Comparison of ENCODE assay signal across 1 cellular context in the genomic region with DNA sequence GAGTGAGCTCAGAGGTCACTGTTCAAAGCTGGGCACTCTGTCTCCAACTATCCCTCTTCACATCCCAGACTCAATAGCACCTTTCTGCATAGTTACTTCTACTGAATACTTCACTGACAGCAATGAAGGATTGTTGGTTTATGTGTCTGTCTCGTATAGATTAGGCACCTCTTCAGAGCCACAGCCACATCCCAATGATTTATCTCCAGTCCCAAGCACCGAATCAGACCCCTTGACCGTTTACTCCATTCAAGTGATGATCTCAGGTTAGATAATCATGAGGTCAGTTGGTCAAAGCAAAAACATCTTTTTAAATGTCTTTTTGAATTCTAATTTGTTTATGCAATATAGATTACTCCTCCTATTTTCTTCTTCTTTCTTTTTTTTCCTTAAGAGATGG.
TF ChIP-seq lines count a peak whose summit lies in the region.

No MANE protein-coding gene starts in this region.

TF ChIP-seq in HEK293, 187 proteins besides CTCF, POLR2A, EP300 and RAD21 (continued from another document):
- TF ChIP-seq, protein P1, sequence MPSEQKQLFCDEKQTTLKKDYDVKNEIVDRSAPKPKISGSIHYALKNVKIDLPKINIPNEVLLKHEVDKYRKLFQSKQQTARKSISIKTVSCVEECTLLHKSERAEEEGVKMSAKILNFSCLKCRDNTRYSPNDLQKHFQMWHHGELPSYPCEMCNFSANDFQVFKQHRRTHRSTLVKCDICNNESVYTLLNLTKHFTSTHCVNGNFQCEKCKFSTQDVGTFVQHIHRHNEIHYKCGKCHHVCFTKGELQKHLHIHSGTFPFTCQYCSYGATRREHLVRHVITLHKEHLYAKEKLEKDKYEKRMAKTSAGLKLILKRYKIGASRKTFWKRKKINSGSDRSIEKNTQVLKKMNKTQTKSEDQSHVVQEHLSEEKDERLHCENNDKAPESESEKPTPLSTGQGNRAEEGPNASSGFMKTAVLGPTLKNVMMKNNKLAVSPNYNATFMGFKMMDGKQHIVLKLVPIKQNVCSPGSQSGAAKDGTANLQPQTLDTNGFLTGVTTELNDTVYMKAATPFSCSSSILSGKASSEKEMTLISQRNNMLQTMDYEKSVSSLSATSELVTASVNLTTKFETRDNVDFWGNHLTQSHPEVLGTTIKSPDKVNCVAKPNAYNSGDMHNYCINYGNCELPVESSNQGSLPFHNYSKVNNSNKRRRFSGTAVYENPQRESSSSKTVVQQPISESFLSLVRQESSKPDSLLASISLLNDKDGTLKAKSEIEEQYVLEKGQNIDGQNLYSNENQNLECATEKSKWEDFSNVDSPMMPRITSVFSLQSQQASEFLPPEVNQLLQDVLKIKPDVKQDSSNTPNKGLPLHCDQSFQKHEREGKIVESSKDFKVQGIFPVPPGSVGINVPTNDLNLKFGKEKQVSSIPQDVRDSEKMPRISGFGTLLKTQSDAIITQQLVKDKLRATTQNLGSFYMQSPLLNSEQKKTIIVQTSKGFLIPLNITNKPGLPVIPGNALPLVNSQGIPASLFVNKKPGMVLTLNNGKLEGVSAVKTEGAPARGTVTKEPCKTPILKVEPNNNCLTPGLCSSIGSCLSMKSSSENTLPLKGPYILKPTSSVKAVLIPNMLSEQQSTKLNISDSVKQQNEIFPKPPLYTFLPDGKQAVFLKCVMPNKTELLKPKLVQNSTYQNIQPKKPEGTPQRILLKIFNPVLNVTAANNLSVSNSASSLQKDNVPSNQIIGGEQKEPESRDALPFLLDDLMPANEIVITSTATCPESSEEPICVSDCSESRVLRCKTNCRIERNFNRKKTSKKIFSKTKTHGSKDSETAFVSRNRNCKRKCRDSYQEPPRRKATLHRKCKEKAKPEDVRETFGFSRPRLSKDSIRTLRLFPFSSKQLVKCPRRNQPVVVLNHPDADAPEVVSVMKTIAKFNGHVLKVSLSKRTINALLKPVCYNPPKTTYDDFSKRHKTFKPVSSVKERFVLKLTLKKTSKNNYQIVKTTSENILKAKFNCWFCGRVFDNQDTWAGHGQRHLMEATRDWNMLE (tag by site-specific recombination; conservative IDR thresholded peaks at IDR 0.05; ENCODE audit: low read depth), result no peak
- TF ChIP-seq ZNF76 (tag by site-specific recombination; IDR thresholded peaks at IDR 0.05; ENCODE audit: borderline replicate concordance, low read depth) (no peak), TRIM28 (IDR thresholded peaks at IDR 0.05; ENCODE audit: borderline replicate concordance, low read length) (no peak), ZNF335 (tag by site-specific recombination; conservative IDR thresholded peaks at IDR 0.05) (no peak), ZBTB1 (tag by site-specific recombination; IDR thresholded peaks at IDR 0.05) (no peak), ZNF560 (tag by site-specific recombination; IDR thresholded peaks at IDR 0.05; ENCODE audit: borderline replicate concordance) (no peak), ATF2 (tag by site-specific recombination; IDR thresholded peaks at IDR 0.05; ENCODE audit: low read depth) (0 out of 2 replicates have a peak, but pooled peaks have one; percentile 7), ZBTB20 (tag by site-specific recombination; IDR thresholded peaks at IDR 0.05) (no peak), ZNF830 (tag by site-specific recombination; IDR thresholded peaks at IDR 0.05; ENCODE audit: low read depth) (no peak), ZNF398 (tag by site-specific recombination; IDR thresholded peaks at IDR 0.05) (0 out of 2 replicates have a peak, but pooled peaks have one; percentile 13), ZNF19 (tag by site-specific recombination; IDR thresholded peaks at IDR 0.05; ENCODE audit: low read depth) (no peak), ZNF449 (tag by site-specific recombination; IDR thresholded peaks at IDR 0.05) (no peak), ZNF248 (tag by site-specific recombination; IDR thresholded peaks at IDR 0.05) (no peak), ZNF175 (tag by site-specific recombination; IDR thresholded peaks at IDR 0.05) (no peak), ZNF629 (tag by site-specific recombination; IDR thresholded peaks at IDR 0.05) (peak; percentile 62), ZNF692 (tag by site-specific recombination; IDR thresholded peaks at IDR 0.05) (no peak), ZXDB (tag by site-specific recombination; IDR thresholded peaks at IDR 0.05) (peak; percentile 54), ZNF658 (tag by site-specific recombination; IDR thresholded peaks at IDR 0.05) (no peak), ZEB2 (tag by site-specific recombination; IDR thresholded peaks at IDR 0.05) (0 out of 2 replicates have a peak, but pooled peaks have one; percentile 23), ZNF121 (tag by site-specific recombination; IDR thresholded peaks at IDR 0.05) (no peak), ZBTB48 (tag by site-specific recombination; IDR thresholded peaks at IDR 0.05) (0 out of 2 replicates have a peak, but pooled peaks have one; percentile 40), ZNF549 (tag by site-specific recombination; IDR thresholded peaks at IDR 0.05) (no peak), PRDM1 (tag by site-specific recombination; IDR thresholded peaks at IDR 0.05) (no peak), ZNF223 (tag by site-specific recombination; IDR thresholded peaks at IDR 0.05) (no peak), GLIS1 (tag by site-specific recombination; IDR thresholded peaks at IDR 0.05) (no peak), ZNF792 (tag by site-specific recombination; IDR thresholded peaks at IDR 0.05) (no peak), ZNF155 (tag by site-specific recombination; IDR thresholded peaks at IDR 0.05) (no peak), ZFP69B (tag by site-specific recombination; IDR thresholded peaks at IDR 0.05) (no peak), ZNF366 (tag by site-specific recombination; conservative IDR thresholded peaks at IDR 0.05) (peak; percentile 72)
- TF ChIP-seq, protein P2, sequence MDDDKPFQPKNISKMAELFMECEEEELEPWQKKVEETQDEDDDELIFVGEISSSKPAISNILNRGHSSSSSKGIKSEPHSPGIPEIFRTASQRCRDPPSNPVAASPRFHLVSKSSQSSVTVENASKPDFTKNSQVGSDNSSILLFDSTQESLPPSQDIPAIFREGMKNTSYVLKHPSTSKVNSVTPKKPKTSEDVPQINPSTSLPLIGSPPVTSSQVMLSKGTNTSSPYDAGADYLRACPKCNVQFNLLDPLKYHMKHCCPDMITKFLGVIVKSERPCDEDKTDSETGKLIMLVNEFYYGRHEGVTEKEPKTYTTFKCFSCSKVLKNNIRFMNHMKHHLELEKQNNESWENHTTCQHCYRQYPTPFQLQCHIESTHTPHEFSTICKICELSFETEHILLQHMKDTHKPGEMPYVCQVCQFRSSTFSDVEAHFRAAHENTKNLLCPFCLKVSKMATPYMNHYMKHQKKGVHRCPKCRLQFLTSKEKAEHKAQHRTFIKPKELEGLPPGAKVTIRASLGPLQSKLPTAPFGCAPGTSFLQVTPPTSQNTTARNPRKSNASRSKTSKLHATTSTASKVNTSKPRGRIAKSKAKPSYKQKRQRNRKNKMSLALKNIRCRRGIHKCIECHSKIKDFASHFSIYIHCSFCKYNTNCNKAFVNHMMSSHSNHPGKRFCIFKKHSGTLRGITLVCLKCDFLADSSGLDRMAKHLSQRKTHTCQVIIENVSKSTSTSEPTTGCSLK (tag by site-specific recombination; IDR thresholded peaks at IDR 0.05), result no peak
- TF ChIP-seq, protein P3, sequence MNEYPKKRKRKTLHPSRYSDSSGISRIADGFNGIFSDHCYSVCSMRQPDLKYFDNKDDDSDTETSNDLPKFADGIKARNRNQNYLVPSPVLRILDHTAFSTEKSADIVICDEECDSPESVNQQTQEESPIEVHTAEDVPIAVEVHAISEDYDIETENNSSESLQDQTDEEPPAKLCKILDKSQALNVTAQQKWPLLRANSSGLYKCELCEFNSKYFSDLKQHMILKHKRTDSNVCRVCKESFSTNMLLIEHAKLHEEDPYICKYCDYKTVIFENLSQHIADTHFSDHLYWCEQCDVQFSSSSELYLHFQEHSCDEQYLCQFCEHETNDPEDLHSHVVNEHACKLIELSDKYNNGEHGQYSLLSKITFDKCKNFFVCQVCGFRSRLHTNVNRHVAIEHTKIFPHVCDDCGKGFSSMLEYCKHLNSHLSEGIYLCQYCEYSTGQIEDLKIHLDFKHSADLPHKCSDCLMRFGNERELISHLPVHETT (tag by site-specific recombination; IDR thresholded peaks at IDR 0.05), result peak; percentile 45; the same call in 1 of the 2 replicates
- TF ChIP-seq, protein P4, sequence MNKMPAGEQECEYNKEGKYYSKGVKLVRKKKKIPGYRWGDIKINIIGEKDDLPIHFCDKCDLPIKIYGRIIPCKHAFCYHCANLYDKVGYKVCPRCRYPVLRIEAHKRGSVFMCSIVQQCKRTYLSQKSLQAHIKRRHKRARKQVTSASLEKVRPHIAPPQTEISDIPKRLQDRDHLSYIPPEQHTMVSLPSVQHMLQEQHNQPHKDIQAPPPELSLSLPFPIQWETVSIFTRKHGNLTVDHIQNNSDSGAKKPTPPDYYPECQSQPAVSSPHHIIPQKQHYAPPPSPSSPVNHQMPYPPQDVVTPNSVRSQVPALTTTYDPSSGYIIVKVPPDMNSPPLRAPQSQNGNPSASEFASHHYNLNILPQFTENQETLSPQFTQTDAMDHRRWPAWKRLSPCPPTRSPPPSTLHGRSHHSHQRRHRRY (tag by site-specific recombination; IDR thresholded peaks at IDR 0.05), result no peak
TF ChIP-seq in HEK293: peak in this region for 11.
